Comparison of ENCODE assay signal across 8 cellular contexts in the genomic region with DNA sequence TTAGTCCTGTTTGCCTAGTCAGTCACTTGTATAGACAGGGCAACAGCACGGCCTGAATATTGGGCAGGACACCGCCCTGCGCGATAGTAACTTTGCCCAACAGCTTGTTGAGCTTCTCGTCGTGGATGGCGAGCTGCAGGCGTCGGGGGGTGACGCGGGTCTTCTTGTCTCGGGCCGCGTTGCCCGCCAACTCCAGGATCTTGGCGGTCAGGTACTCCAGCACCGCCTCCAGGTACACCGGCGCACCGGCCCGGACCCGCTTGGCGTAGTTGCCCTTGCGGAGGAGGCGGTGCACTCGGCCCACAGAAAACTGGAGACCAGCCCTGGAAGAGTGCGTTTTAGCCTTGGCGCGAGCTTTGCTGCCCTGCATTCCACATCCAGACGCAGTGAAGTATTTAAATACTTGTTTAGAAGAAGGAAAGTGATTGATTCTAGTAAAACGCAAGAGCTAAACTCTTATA.
DNase-seq lines count a peak whose midpoint lies in the region; ATAC-seq, FAIRE-seq and TF ChIP-seq lines count a peak whose summit lies in the region.

No MANE protein-coding gene starts in this region.

- peaks cover 6 to 27% of the 10 kb centered on the region in 2 donors for H3K4me1 ChIP-seq in naive thymus-derived CD4-positive, alpha-beta T cell (ENCODE audit: control insufficient read depth in 2 of 2, insufficient read depth in 2 of 2, low read length in 2 of 2)

- POLR2A ChIA-PET in activated CD4-positive, alpha-beta T cell treated with anti-CD3 and anti-CD28 coated beads, Interleukin-2, amount 10 ng/mL, durations not matched to agents 7 days and 5 days (lab: Charles Lee), result interaction anchor here (0.6 to 5.8 kb wide), 23 partner anchors 10 to 1621 kb away, joined by 3 to 65 read pairs (median 8); a partner anchor contains a TSS
- POLR2A ChIA-PET in naive thymus-derived CD4-positive, alpha-beta T cell (lab: Charles Lee), result interaction anchor here (0.5 to 13.7 kb wide), 52 partner anchors 11 to 1622 kb away, joined by 3 to 459 read pairs (median 10); a partner anchor contains a TSS

- no peaks in the 10 kb centered on the region for H3K27me3 Mint-ChIP-seq in activated CD4-positive, alpha-beta T cell treated with anti-CD3 and anti-CD28 coated beads, Interleukin-2, amount 10 ng/mL, durations not matched to agents 7 days and 5 days
- no peaks in the 10 kb centered on the region for H3K27me3 Mint-ChIP-seq in naive thymus-derived CD4-positive, alpha-beta T cell

- H3K4me1 Mint-ChIP-seq in activated CD4-positive, alpha-beta T cell treated with anti-CD3 and anti-CD28 coated beads, Interleukin-2, amount 10 ng/mL, durations not matched to agents 7 days and 5 days, result peaks cover 39% of the 10 kb centered on the region
- peaks cover 0 to 40% (median 15%) of the 10 kb centered on the region in 7 donors for H3K4me1 Mint-ChIP-seq in naive thymus-derived CD4-positive, alpha-beta T cell

- no peak for FAIRE-seq in HTR-8/SVneo (lab: Jason Lieb, UNC)

- H3K9me3 Mint-ChIP-seq in activated CD4-positive, alpha-beta T cell treated with anti-CD3 and anti-CD28 coated beads, Interleukin-2, amount 10 ng/mL, durations not matched to agents 7 days and 5 days, result no peaks in the 10 kb centered on the region
- H3K9me3 Mint-ChIP-seq in naive thymus-derived CD4-positive, alpha-beta T cell, result no peaks in the 10 kb centered on the region

- peak overlapping the region; percentile 82 for H3K27ac ChIP-seq in naive thymus-derived CD4-positive, alpha-beta T cell (ENCODE audit: low read depth, low read length)

- no peak for TF ChIP-seq CTCF in epithelial cell of esophagus (IDR thresholded peaks at IDR 0.05; ENCODE audit: insufficient read depth, low read depth, low read length, missing control alignments)

- CTCF ChIA-PET in activated CD4-positive, alpha-beta T cell treated with anti-CD3 and anti-CD28 coated beads, Interleukin-2, amount 10 ng/mL, durations not matched to agents 7 days and 5 days (lab: Charles Lee), result interaction anchor here (0.5 to 5.6 kb wide), 11 partner anchors 12 to 1542 kb away, joined by 3 to 42 read pairs (median 3); a partner anchor contains a TSS
- CTCF ChIA-PET in naive thymus-derived CD4-positive, alpha-beta T cell (lab: Charles Lee), result interaction anchor here (0.7 to 6.4 kb wide), 7 partner anchors 13 to 83 kb away, joined by 3 to 49 read pairs (median 10); a partner anchor contains a TSS

- peak; percentile 15 for ATAC-seq in HG03378 (IDR thresholded peaks at IDR 0.05; ENCODE audit: unreplicated experiment)
- ATAC-seq in naive thymus-derived CD4-positive, alpha-beta T cell, result peak; percentile 13

- intact Hi-C loops in naive thymus-derived CD4-positive, alpha-beta T cell (cut with micrococcal nuclease), result loop anchor here (1.0 to 10.0 kb wide), 24 partner anchors 13 to 1620 kb away; a partner anchor contains a TSS

- peak overlapping the region; percentile 61 for H3K4me3 ChIP-seq in epithelial cell of esophagus (ENCODE audit: low read length)
- peak overlapping the region; percentile 83 for H3K4me3 ChIP-seq in naive thymus-derived CD4-positive, alpha-beta T cell (ENCODE audit: low read length)

- H3K4me3 Mint-ChIP-seq in activated CD4-positive, alpha-beta T cell treated with anti-CD3 and anti-CD28 coated beads, Interleukin-2, amount 10 ng/mL, durations not matched to agents 7 days and 5 days, result no peak overlapping the region
- no peak overlapping the region for H3K4me3 Mint-ChIP-seq in naive thymus-derived CD4-positive, alpha-beta T cell

- H3K27me3 ChIP-seq in naive thymus-derived CD4-positive, alpha-beta T cell (ENCODE audit: control insufficient read depth in 2 of 2, insufficient read depth in 2 of 2, low read length in 2 of 2), result no peaks in the 10 kb centered on the region

- DNase-seq in NCI-H2196 (lab: John Stamatoyannopoulos, UW; ENCODE audit: unreplicated experiment) (peak; percentile 53), NCI-H2196 treated with DMSO at 0.1 percent for 48 hours (lab: John Stamatoyannopoulos, UW; ENCODE audit: unreplicated experiment) (no peak), epithelial cell of esophagus (ENCODE audit: low read depth) (peak; percentile 59), OCI-M2 (lab: John Stamatoyannopoulos, UW; ENCODE audit: unreplicated experiment) (no peak), HTR-8/SVneo (ENCODE audit: insufficient read length, low spot score) (no peak)
- DNase-seq in activated CD4-positive, alpha-beta T cell treated with anti-CD3 and anti-CD28 coated beads, Interleukin-2, amount 10 ng/mL, durations not matched to agents 7 days and 5 days, result peak; percentile 61
- peak in 4 of 9 donors; percentile 46 to 66 (median 58) for DNase-seq in naive thymus-derived CD4-positive, alpha-beta T cell

- H3K36me3 ChIP-seq in naive thymus-derived CD4-positive, alpha-beta T cell (ENCODE audit: control insufficient read depth in 2 of 3, insufficient read depth in 3 of 3, low read length in 3 of 3), result no peaks in the 10 kb centered on the region

- no peaks in the 10 kb centered on the region for H3K9me3 ChIP-seq in naive thymus-derived CD4-positive, alpha-beta T cell (ENCODE audit: control insufficient read depth in 2 of 3, low read length in 3 of 3)

- no peak overlapping the region for H3K27ac Mint-ChIP-seq in activated CD4-positive, alpha-beta T cell treated with anti-CD3 and anti-CD28 coated beads, Interleukin-2, amount 10 ng/mL, durations not matched to agents 7 days and 5 days
- H3K27ac Mint-ChIP-seq in naive thymus-derived CD4-positive, alpha-beta T cell, result peak overlapping the region in 1 of 9 donors; percentile 91

- H3K36me3 Mint-ChIP-seq in activated CD4-positive, alpha-beta T cell treated with anti-CD3 and anti-CD28 coated beads, Interleukin-2, amount 10 ng/mL, durations not matched to agents 7 days and 5 days (ENCODE audit: low read depth), result no peaks in the 10 kb centered on the region
- H3K36me3 Mint-ChIP-seq in naive thymus-derived CD4-positive, alpha-beta T cell, result no peaks in the 10 kb centered on the region

Comparison
In these comparisons a context has a peak if more than half of its experiments do, and no peak if none do; other contexts are left out.
1. DNase-seq: peak in NCI-H2196 (single experiment), activated CD4-positive, alpha-beta T cell treated with anti-CD3 and anti-CD28 coated beads, Interleukin-2, amount 10 ng/mL, durations not matched to agents 7 days and 5 days (single experiment) and epithelial cell of esophagus (single experiment); none in NCI-H2196 treated with DMSO at 0.1 percent for 48 hours (single experiment), OCI-M2 (single experiment) and HTR-8/SVneo (single experiment).